ENCODE assay signal across 8 cellular contexts in the genomic region with DNA sequence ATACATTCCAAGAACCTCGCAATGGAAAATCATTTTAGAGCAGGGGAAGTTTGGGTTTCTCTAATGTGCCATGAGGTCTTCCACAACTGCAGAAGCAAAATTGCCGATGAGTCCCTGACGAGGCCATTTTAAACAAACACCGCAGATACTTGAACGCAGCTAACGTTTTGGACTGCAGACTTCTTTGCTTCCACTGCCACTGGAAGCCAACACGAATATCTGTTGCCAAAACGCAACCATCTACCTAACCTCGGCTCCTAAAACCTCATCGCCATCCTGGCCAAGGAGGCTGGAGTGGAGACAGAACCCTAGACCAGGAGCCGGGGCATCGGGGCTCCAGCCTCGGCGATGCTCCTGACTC. TPM values are rescaled to one million over a fixed set of nuclear protein-coding genes. Genes with fewer than 3 reads are reported as not detected.
A peak's percentile ranks its signal among the peaks of the same experiment; 100 is the strongest.
DNase-seq lines count a peak whose midpoint lies in the region; ATAC-seq and TF ChIP-seq lines count a peak whose summit lies in the region.

No MANE protein-coding gene starts in this region.

- no peaks in the 10 kb centered on the region for H3K9me3 ChIP-seq in ovary

- 0 to 1% (median 1%) methylated on average over 14 of the region's 14 CpGs for WGBS in ovary, 3 donors

- no peak for TF ChIP-seq EP300 in ovary (IDR thresholded peaks at IDR 0.05)

- H3K4me3 ChIP-seq in fibroblast of pulmonary artery (replicated peaks; ENCODE audit: low read depth, low read length) (peak overlapping the region; percentile 83), ovary (peak overlapping the region; percentile 68)

- peaks cover 1% of the 10 kb centered on the region for H3K4me1 ChIP-seq in ovary (ENCODE audit: insufficient read depth)

- H3K27ac ChIP-seq in VCaP, result peak overlapping the region; percentile 73
- H3K27ac ChIP-seq in ovary, result peak overlapping the region; percentile 90 to 94

- DNase-seq in EL, result peak; percentile 16
- DNase-seq in fibroblast of pulmonary artery (ENCODE audit: low read depth), result peak; percentile 26
- no peak for DNase-seq in ovary
- no peak for DNase-seq in AG20443 (ENCODE audit: low spot score)
- DNase-seq in Kasumi-1 (lab: John Stamatoyannopoulos, UW), result no peak
- DNase-seq in LoVo (ENCODE audit: low spot score), result no peak

- no peaks in the 10 kb centered on the region for H3K27me3 ChIP-seq in ovary

- no peaks in the 10 kb centered on the region for H3K36me3 ChIP-seq in ovary

- intact Hi-C loops in ovary (cut with DNase I), result loop anchor here in 1 of 4 donors (2.0 kb wide), 1 partner anchor 40 kb away; a partner anchor contains a TSS

- no peak for TF ChIP-seq POLR2A in ovary (IDR thresholded peaks at IDR 0.05)

- TF ChIP-seq CTCF in VCaP (conservative IDR thresholded peaks at IDR 0.05) (no peak), fibroblast of pulmonary artery (IDR thresholded peaks at IDR 0.05; ENCODE audit: low read length, missing control alignments) (no peak), ovary (IDR thresholded peaks at IDR 0.05) (no peak)

- peak; percentile 0 for ATAC-seq in HG03342 (IDR thresholded peaks at IDR 0.05; ENCODE audit: unreplicated experiment)

RNA-seq across cellular contexts. Expression of a gene that starts 0.5 kb away (rescaled TPM):
- 10 to 100 TPM; 14.7 to 56.3 (median 32.7) TPM for total RNA-seq in ovary
- polyA plus RNA-seq in ovary, result 10 to 100 TPM; 12.6 to 17.7 TPM

RNA-seq across cellular contexts. Expression of a gene that starts 22.8 kb away (rescaled TPM):
- not detected for total RNA-seq in ovary
- polyA plus RNA-seq in ovary, result not detected

RNA-seq across cellular contexts. Expression of a gene that starts 40.3 kb away (rescaled TPM):
- total RNA-seq in ovary, result 10 to 100 TPM; 25.4 to 54.2 (median 40.2) TPM
- polyA plus RNA-seq in ovary, result 10 to 100 TPM; 21.1 to 24.1 TPM

Comparison
In these comparisons a context has a peak if more than half of its experiments do, and no peak if none do; other contexts are left out.
1. DNase-seq: peak in EL (single experiment) and fibroblast of pulmonary artery (single experiment); none in ovary (0 of 5), AG20443 (single experiment), Kasumi-1 (0 of 2) and LoVo (single experiment).